Comparison of ENCODE assay signal across 8 cellular contexts in the genomic region with DNA sequence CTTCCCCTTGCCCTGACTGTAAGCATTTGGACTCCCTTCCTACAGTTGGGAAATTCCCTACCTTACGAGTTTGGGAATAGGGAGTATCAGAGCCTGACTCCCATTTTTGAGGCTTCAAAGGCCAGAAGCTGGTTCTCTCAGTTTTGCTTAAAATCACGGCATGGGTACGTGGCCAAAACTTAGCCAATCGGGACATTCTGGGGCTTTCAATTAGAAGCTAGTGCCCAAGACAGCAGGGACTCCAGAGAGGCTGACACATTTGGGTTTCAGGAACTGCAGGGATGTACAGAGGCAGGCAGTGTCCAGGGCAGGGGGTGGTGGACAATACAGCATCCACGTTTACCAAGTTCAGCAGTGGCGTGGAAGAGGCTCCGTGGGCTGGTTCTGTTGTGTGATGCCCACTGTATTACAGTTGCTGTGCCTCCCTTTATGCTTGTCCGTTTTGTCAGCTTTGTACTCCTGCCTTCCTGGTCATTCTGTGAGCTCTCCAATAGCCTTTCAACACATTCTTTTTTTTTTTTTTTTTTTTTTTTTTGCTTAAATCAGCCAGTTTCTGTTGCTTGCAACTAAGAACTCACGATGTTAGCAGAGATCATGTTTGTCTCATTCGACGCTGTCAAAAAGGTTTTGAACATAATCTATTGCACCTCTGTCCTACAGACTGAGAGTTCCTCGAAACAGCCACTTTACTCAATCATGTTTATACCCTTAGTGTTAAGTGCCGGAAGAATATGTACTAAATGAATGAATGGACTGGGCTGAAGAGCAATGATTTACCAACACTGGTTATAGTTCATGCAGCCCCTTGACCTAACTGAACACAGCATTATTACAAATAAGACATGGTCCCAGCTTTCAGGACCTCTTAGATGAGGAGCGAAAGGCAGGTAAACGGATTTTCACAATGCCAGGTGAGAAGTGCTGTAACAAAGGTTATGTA. TPM values are rescaled to one million over a fixed set of nuclear protein-coding genes. Genes with fewer than 3 reads are reported as not detected.
DNase-seq lines count a peak whose midpoint lies in the region; ATAC-seq and TF ChIP-seq lines count a peak whose summit lies in the region.

No MANE protein-coding gene starts in this region.

- no peaks in the 10 kb centered on the region for H3K36me3 ChIP-seq in GM06990 (ENCODE audit: control insufficient read depth, insufficient read depth, low read length)
- peaks cover 4% of the 10 kb centered on the region; the same call in 1 of the 2 replicates for H3K36me3 ChIP-seq in PC-3 (ENCODE audit: low read depth, low read length)
- no peaks in the 10 kb centered on the region for H3K36me3 ChIP-seq in prostate gland

- TSS peak; percentile 41 for BruUV-seq in PC-3 (replicated peaks; lab: Mats Ljungman, UMichigan)

- POLR2A ChIA-PET in PC-3 (lab: Charles Lee; ENCODE audit: unreplicated experiment), result interaction anchor here (0.6 kb wide), 1 partner anchor 48 kb away, joined by 21 read pairs; no protein-coding TSS in a partner anchor

- no peaks in the 10 kb centered on the region for H3K27me3 ChIP-seq in GM06990 (replicated peaks; ENCODE audit: control insufficient read depth, insufficient read depth, low read length)
- H3K27me3 ChIP-seq in PC-3 (ENCODE audit: low read length), result no peaks in the 10 kb centered on the region
- H3K27me3 ChIP-seq in prostate gland (replicated peaks; ENCODE audit: insufficient read depth), result no peaks in the 10 kb centered on the region

- H2AFZ ChIP-seq in PC-3 (ENCODE audit: low read length), result peak overlapping the region; percentile 94; the same call in 1 of the 2 replicates

- H3F3A ChIP-seq in PC-3 (ENCODE audit: low read length, unreplicated experiment), result no peaks in the 10 kb centered on the region

- no peak for ATAC-seq in PC-3

- DNase-seq in GM06990 (ENCODE audit: extremely low read depth, insufficient read length) (no peak), PC-3 (peak; percentile 9), epithelial cell of proximal tubule (ENCODE audit: low read depth) (no peak), prostate gland (ENCODE audit: low spot score) (no peak), KG1 (lab: John Stamatoyannopoulos, UW) (no peak), NCI-H2081 treated with DMSO at 0.1 percent for 48 hours (lab: John Stamatoyannopoulos, UW) (no peak)
- no peak for DNase-seq in stimulated activated CD4-positive, alpha-beta T cell treated with anti-CD3 and anti-CD28 coated beads, Interleukin-2, amount 100 ng/mL, for 24 hours
- no peak for DNase-seq in stimulated activated CD4-positive, alpha-beta T cell treated with anti-CD3 and anti-CD28 coated beads, Interleukin-15, amount 100 ng/mL, for 24 hours

- H3K9me3 ChIP-seq in PC-3 (ENCODE audit: low read length), result no peaks in the 10 kb centered on the region
- H3K9me3 ChIP-seq in prostate gland, result no peaks in the 10 kb centered on the region

- no peaks in the 10 kb centered on the region for H3K9me2 ChIP-seq in PC-3 (replicated peaks; ENCODE audit: low read length)

- peak overlapping the region; percentile 97 for H3K9ac ChIP-seq in PC-3 (ENCODE audit: low read length)

- H3K4me3 ChIP-seq in GM06990 (replicated peaks; ENCODE audit: low read depth, low read length), result peak overlapping the region; percentile 96
- peak overlapping the region; percentile 98 for H3K4me3 ChIP-seq in PC-3 (ENCODE audit: low read length)
- peak overlapping the region; percentile 72 for H3K4me3 ChIP-seq in epithelial cell of proximal tubule (ENCODE audit: low read depth, low read length)
- H3K4me3 ChIP-seq in prostate gland, result peak overlapping the region; percentile 73 to 85

- 56% methylated on average over 15 of the region's 15 CpGs for WGBS in prostate gland

- TF ChIP-seq POLR2A in prostate gland (IDR thresholded peaks at IDR 0.05), result no peak

- CTCF ChIA-PET in PC-3 (lab: Charles Lee), result no interaction called here

- TF ChIP-seq CTCF in GM06990 (IDR thresholded peaks at IDR 0.05; ENCODE audit: insufficient read depth, low read length, poor library complexity, severe bottlenecking) (no peak), PC-3 (conservative IDR thresholded peaks at IDR 0.05; ENCODE audit: low read depth, low read length) (no peak), epithelial cell of proximal tubule (conservative IDR thresholded peaks at IDR 0.05; ENCODE audit: low read depth, low read length) (no peak), prostate gland (IDR thresholded peaks at IDR 0.05) (no peak)

- intact Hi-C loops in PC-3 (cut with micrococcal nuclease), result loop anchor here (1.0 to 10.0 kb wide), 3 partner anchors 24 to 339 kb away; a partner anchor contains a TSS
- intact Hi-C loops in prostate gland (cut with DNase I), result loop anchor here (1.0 kb wide), 1 partner anchor 25 kb away; a partner anchor contains a TSS

- H3K4me1 ChIP-seq in PC-3 (ENCODE audit: insufficient read depth, low read length) (peaks cover 36% of the 10 kb centered on the region), prostate gland (replicated peaks) (peaks cover 3% of the 10 kb centered on the region)

- H3K79me2 ChIP-seq in PC-3 (ENCODE audit: low read length), result peaks cover 53% of the 10 kb centered on the region

- peak overlapping the region; percentile 100 for H3K4me2 ChIP-seq in PC-3 (ENCODE audit: low read length)

- peak overlapping the region; percentile 36; the same call in 1 of the 2 replicates for H3K27ac ChIP-seq in PC-3 (ENCODE audit: low read length)
- H3K27ac ChIP-seq in prostate gland, result peak overlapping the region in 1 of 2 donors; percentile 72

- H4K20me1 ChIP-seq in PC-3 (ENCODE audit: low read length), result peaks cover 11% of the 10 kb centered on the region; the same call in 1 of the 2 replicates

RNA-seq across cellular contexts. Expression of a gene that starts 1.1 kb away (rescaled TPM):
- 64.1 and 67.6 TPM in 2 replicates for total RNA-seq in PC-3 (2014; rRNA removed)
- 54.5 and 58.0 TPM in 2 replicates for total RNA-seq in epithelial cell of proximal tubule
- total RNA-seq in prostate gland, result 10 to 100 TPM; 14.7 to 54.0 TPM

RNA-seq across cellular contexts. Expression of a gene that starts 25.0 kb away (rescaled TPM):
- total RNA-seq in PC-3 (2014; rRNA removed) (4.6 and 5.9 TPM in 2 replicates), epithelial cell of proximal tubule (5.1 and 5.8 TPM in 2 replicates), prostate gland (10 to 100 TPM in 1 of 2 donors, 1 to 10 TPM in 1; 3.5 to 12.3 TPM)
